8 cellular contexts compared by ENCODE assay signal in genomic region chr1:107140703-107141490, GRCh38. TPM values are rescaled to one million over a fixed set of nuclear protein-coding genes. Genes with fewer than 3 reads are reported as not detected.
DNase-seq lines count a peak whose midpoint lies in the region; ATAC-seq and TF ChIP-seq lines count a peak whose summit lies in the region.

Gene NTNG1 (plus strand): TSS chr1:107141039.

- peak; percentile 2 for DNase-seq in activated naive CD4-positive, alpha-beta T cell treated with Interleukin-2 at 50 U/mL for 16 hours
- DNase-seq in activated naive CD4-positive, alpha-beta T cell (lab: John Stamatoyannopoulos, UW), result no peak
- DNase-seq in activated T-cell treated with anti-CD3 and anti-CD28 coated beads, Interleukin-2, amount 50 U/mL, for 4 hours, result peak; percentile 17
- peak; percentile 78 for DNase-seq in glomerular visceral epithelial cell (ENCODE audit: extremely low spot score)
- DNase-seq in osteocyte (ENCODE audit: extremely low spot score, unreplicated experiment), result no peak
- DNase-seq in NCI-H1436 treated with DMSO at 0.1 percent for 48 hours (lab: John Stamatoyannopoulos, UW), result no peak
- no peak for DNase-seq in RPMI8226

- peak within 1 kb of the TSS; percentile 76 for H3K4me3 Mint-ChIP-seq in activated T-cell treated with anti-CD3 and anti-CD28 coated beads, Interleukin-2, amount 50 U/mL, for 4 hours
- peak within 1 kb of the TSS; percentile 81 for H3K4me3 Mint-ChIP-seq in osteocyte (ENCODE audit: unreplicated experiment)

- peak within 1 kb of the TSS; percentile 27 for H3K27ac Mint-ChIP-seq in osteocyte (ENCODE audit: unreplicated experiment)

- H3K4me3 ChIP-seq in HUES6 (ENCODE audit: low read depth, low read length), result peak within 1 kb of the TSS; percentile 89

- peaks cover 64% of the 10 kb centered on the region for H3K27me3 Mint-ChIP-seq in activated T-cell treated with anti-CD3 and anti-CD28 coated beads, Interleukin-2, amount 50 U/mL, for 4 hours (ENCODE audit: low read depth)
- peaks cover 48% of the 10 kb centered on the region for H3K27me3 Mint-ChIP-seq in osteocyte (ENCODE audit: unreplicated experiment)

- peaks cover 28% of the 10 kb centered on the region for H3K27me3 ChIP-seq in HUES6 (ENCODE audit: control insufficient read depth, insufficient read depth, low read length)

- peak within 1 kb of the TSS; percentile 42 for H3K9ac ChIP-seq in HUES6 (ENCODE audit: low read length)

- no peaks in the 10 kb centered on the region for H3K36me3 Mint-ChIP-seq in activated T-cell treated with anti-CD3 and anti-CD28 coated beads, Interleukin-2, amount 50 U/mL, for 4 hours (ENCODE audit: insufficient read depth)
- H3K36me3 Mint-ChIP-seq in osteocyte (ENCODE audit: unreplicated experiment), result no peaks in the 10 kb centered on the region

- H3K4me1 ChIP-seq in HUES6 (ENCODE audit: control insufficient read depth, insufficient read depth, low read length), result peaks cover 17% of the 10 kb centered on the region

- H3K36me3 ChIP-seq in HUES6 (ENCODE audit: control insufficient read depth, insufficient read depth, low read length), result no peaks in the 10 kb centered on the region

- no peaks in the 10 kb centered on the region for H3K9me3 Mint-ChIP-seq in activated T-cell treated with anti-CD3 and anti-CD28 coated beads, Interleukin-2, amount 50 U/mL, for 4 hours
- no peaks in the 10 kb centered on the region for H3K9me3 Mint-ChIP-seq in osteocyte (ENCODE audit: unreplicated experiment)

- no peaks in the 10 kb centered on the region for H3K9me3 ChIP-seq in HUES6 (ENCODE audit: control insufficient read depth, insufficient read depth, low read depth, low read length)

- ATAC-seq in activated T-cell treated with anti-CD3 and anti-CD28 coated beads, Interleukin-2, amount 50 U/mL, for 4 hours, result peak; percentile 60 to 64

- H3K27ac ChIP-seq in HUES6 (ENCODE audit: low read depth, low read length), result no peak within 1 kb of the TSS

- peaks cover 18% of the 10 kb centered on the region for H3K4me1 Mint-ChIP-seq in activated T-cell treated with anti-CD3 and anti-CD28 coated beads, Interleukin-2, amount 50 U/mL, for 4 hours (ENCODE audit: low read depth)
- peaks cover 19% of the 10 kb centered on the region for H3K4me1 Mint-ChIP-seq in osteocyte (ENCODE audit: unreplicated experiment)

- TF ChIP-seq CTCF in osteocyte (IDR thresholded peaks at IDR 0.05), result no peak

RNA-seq across cellular contexts. Expression of gene NTNG1, which starts in this region (rescaled TPM):
- not detected for total RNA-seq in activated T-cell treated with anti-CD3 and anti-CD28 coated beads, Interleukin-2, amount 50 U/mL, for 4 hours
- not detected in 2 replicates for total RNA-seq in osteocyte

Comparison
In these comparisons a context has a peak if more than half of its experiments do, and no peak if none do; other contexts are left out.
1. DNase-seq: peak in activated naive CD4-positive, alpha-beta T cell treated with Interleukin-2 at 50 U/mL for 16 hours (single experiment) and glomerular visceral epithelial cell (single experiment); none in activated naive CD4-positive, alpha-beta T cell (0 of 4), osteocyte (single experiment), NCI-H1436 treated with DMSO at 0.1 percent for 48 hours (single experiment) and RPMI8226 (single experiment).
2. Peak in DNase-seq and ATAC-seq in activated T-cell treated with anti-CD3 and anti-CD28 coated beads, Interleukin-2, amount 50 U/mL, for 4 hours; RNA of the gene not detected or under 1 TPM.